Comparison of ENCODE assay signal across 28 cellular contexts in genomic region chr9:36049408-36049807, GRCh38.
"Had no signal": no experiment of that assay in that cellular context is flagged by ENCODE, and none has a peak within 500 bp of the region (broad histone marks: within the 10 kb centered on the region; RNA-seq: fewer than 3 reads in every experiment).

No MANE protein-coding gene starts in this region.

- H3K36me3 Mint-ChIP-seq: stimulated activated effector memory CD8-positive, alpha-beta T cell treated with anti-CD3 and anti-CD28 coated beads, Interleukin-12 subunit alpha, Interleukin-12 subunit beta, amount 100 ng/mL, for 72 hours had no signal

- H3K4me1 ChIP-seq: foreskin keratinocyte, left lung, prostate gland had no signal

- H3K4me2 ChIP-seq: hepatocyte, smooth muscle cell had no signal

- H3K27ac Mint-ChIP-seq: naive thymus-derived CD4-positive, alpha-beta T cell; nephron; stimulated activated effector memory CD8-positive, alpha-beta T cell treated with anti-CD3 and anti-CD28 coated beads, Interleukin-12 subunit alpha, Interleukin-12 subunit beta, amount 100 ng/mL, for 72 hours had no signal

- H3K4me3 Mint-ChIP-seq: effector memory CD8-positive, alpha-beta T cell; naive thymus-derived CD4-positive, alpha-beta T cell; nephron; stimulated activated effector memory CD8-positive, alpha-beta T cell treated with anti-CD3 and anti-CD28 coated beads, Interleukin-12 subunit alpha, Interleukin-12 subunit beta, amount 100 ng/mL, for 72 hours had no signal

- H3K4me3 ChIP-seq: esophagus muscularis mucosa, gastroesophageal sphincter, heart left ventricle, hepatocyte, left lung, prostate gland, right atrium auricular region, smooth muscle cell, stomach, thyroid gland, vagina had no signal

- H3K36me3 ChIP-seq: esophagus muscularis mucosa, gastroesophageal sphincter, left lung, prostate gland, right atrium auricular region, stomach, thyroid gland, vagina had no signal

- H3K27me3 Mint-ChIP-seq: effector memory CD8-positive, alpha-beta T cell; naive thymus-derived CD4-positive, alpha-beta T cell had no signal

- H3K27ac ChIP-seq: epithelial cell of prostate, esophagus muscularis mucosa, foreskin keratinocyte, gastroesophageal sphincter, heart left ventricle, hepatocyte, left lung, prostate gland, right atrium auricular region, stomach, thyroid gland, vagina had no signal

- ATAC-seq: effector memory CD8-positive, alpha-beta T cell; foreskin keratinocyte; gastroesophageal sphincter; heart left ventricle; left cardiac atrium; left lung; naive thymus-derived CD4-positive, alpha-beta T cell; sciatic nerve; stimulated activated effector memory CD8-positive, alpha-beta T cell treated with anti-CD3 and anti-CD28 coated beads, Interleukin-12 subunit alpha, Interleukin-12 subunit beta, amount 100 ng/mL, for 72 hours had no signal

- H3K27me3 ChIP-seq: esophagus muscularis mucosa, foreskin keratinocyte, gastroesophageal sphincter, heart left ventricle, hepatocyte, left lung, right atrium auricular region, stomach, thyroid gland, vagina had no signal

- H3K9me3 ChIP-seq: esophagus muscularis mucosa, gastroesophageal sphincter, heart left ventricle, left lung, prostate gland, right atrium auricular region, stomach, thyroid gland, vagina had no signal

- H3K9me3 Mint-ChIP-seq: effector memory CD8-positive, alpha-beta T cell; naive thymus-derived CD4-positive, alpha-beta T cell; nephron; stimulated activated effector memory CD8-positive, alpha-beta T cell treated with anti-CD3 and anti-CD28 coated beads, Interleukin-12 subunit alpha, Interleukin-12 subunit beta, amount 100 ng/mL, for 72 hours had no signal

- H2AFZ ChIP-seq: hepatocyte had no signal

- DNase-seq: cortex of kidney; effector memory CD8-positive, alpha-beta T cell; foreskin keratinocyte; heart left ventricle; left cardiac atrium; left lung; mesenchymal stem cell; midbrain; naive thymus-derived CD4-positive, alpha-beta T cell; nucleus accumbens; stimulated activated CD4-positive, alpha-beta T cell treated with anti-CD3 and anti-CD28 coated beads, Interleukin-12 subunit alpha, Interleukin-12 subunit beta, amount 100 ng/mL, for 4 hours; stimulated activated CD4-positive, alpha-beta T cell treated with anti-CD3 and anti-CD28 coated beads, Interleukin-1b, Interleukin-23, amount 100 ng/mL, for 48 hours; stimulated activated CD4-positive, alpha-beta T cell treated with anti-CD3 and anti-CD28 coated beads, Interleukin-4, amount 100 ng/mL, for 1 hour; stimulated activated naive CD4-positive, alpha-beta T cell treated with Interleukin-2 at 50 U/mL for 16 hours; stomach; thyroid gland; trophoblast cell had no signal
